In the genomic region with DNA sequence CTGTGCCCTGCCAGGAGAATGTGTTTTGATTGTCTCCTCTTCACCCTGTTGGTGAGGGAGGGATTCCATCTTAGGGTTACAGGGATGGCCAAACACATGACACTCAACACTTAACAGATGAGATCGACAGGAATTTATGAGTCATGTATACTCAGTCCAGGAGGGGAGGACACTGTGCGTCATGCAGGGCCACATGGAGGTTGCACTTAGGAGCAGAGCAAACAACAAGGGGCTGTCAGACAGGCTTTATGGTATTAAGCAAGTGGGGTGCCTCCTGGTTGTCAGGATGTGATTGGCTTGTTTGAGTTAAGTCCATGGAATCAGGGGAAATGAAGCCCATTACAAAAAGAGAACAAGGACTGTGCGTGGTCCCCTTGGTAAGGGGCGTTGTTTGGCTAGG, we compare ENCODE assay signal across 15 cellular contexts. TPM values are rescaled to one million over a fixed set of nuclear protein-coding genes. Genes with fewer than 3 reads are reported as not detected.
DNase-seq lines count a peak whose midpoint lies in the region; ATAC-seq and TF ChIP-seq lines count a peak whose summit lies in the region.
"Had no signal": no experiment of that assay in that cellular context is flagged by ENCODE, and none has a peak within 500 bp of the region (broad histone marks: within the 10 kb centered on the region; RNA-seq: fewer than 3 reads in every experiment).

No MANE protein-coding gene starts in this region.

- no peaks in the 10 kb centered on the region for H3K27me3 ChIP-seq in uterus

- H3K9me3 ChIP-seq in uterus, result no peaks in the 10 kb centered on the region

- H3K36me3 ChIP-seq in uterus, result no peaks in the 10 kb centered on the region

- H3K4me1 ChIP-seq in uterus, result no peaks in the 10 kb centered on the region

- intact Hi-C loops in uterus (cut with DNase I; ENCODE audit: low total_unique reads) (no loop called here), Right ventricle myocardium superior (cut with DNase I) (no loop called here)

- H3K27ac ChIP-seq in uterus, result no peak overlapping the region

- H3K4me3 Mint-ChIP-seq in activated T-cell treated with anti-CD3 and anti-CD28 coated beads, Interleukin-2, amount 50 U/mL, for 72 hours, result no peak overlapping the region
- no peak overlapping the region for H3K4me3 Mint-ChIP-seq in activated T-cell treated with anti-CD3 and anti-CD28 coated beads, Interleukin-2, amount 50 U/mL, for 24 hours
- H3K4me3 Mint-ChIP-seq in stimulated activated effector memory CD8-positive, alpha-beta T cell treated with anti-CD3 and anti-CD28 coated beads, Interleukin-12 subunit alpha, Interleukin-12 subunit beta, amount 100 ng/mL, for 72 hours, result no peak overlapping the region

- TF ChIP-seq CTCF in epithelial cell of esophagus (IDR thresholded peaks at IDR 0.05; ENCODE audit: insufficient read depth, low read depth, low read length, missing control alignments), result no peak
- TF ChIP-seq CTCF in uterus (IDR thresholded peaks at IDR 0.05), result no peak

- peak; percentile 4 to 5 for DNase-seq in activated T-cell treated with anti-CD3 and anti-CD28 coated beads, Interleukin-2, amount 50 U/mL, for 72 hours
- no peak for DNase-seq in activated T-cell treated with anti-CD3 and anti-CD28 coated beads, Interleukin-2, amount 50 U/mL, for 24 hours
- DNase-seq in MV-4-11 (lab: John Stamatoyannopoulos, UW) (peak; percentile 55), epithelial cell of esophagus (ENCODE audit: low read depth) (peak; percentile 91), uterus (no peak), Right ventricle myocardium superior (no peak)
- DNase-seq in stimulated activated effector memory CD8-positive, alpha-beta T cell treated with anti-CD3 and anti-CD28 coated beads, Interleukin-12 subunit alpha, Interleukin-12 subunit beta, amount 100 ng/mL, for 72 hours (ENCODE audit: low spot score in 2 of 2), result no peak
- DNase-seq: DMS79 treated with DMSO at 0.1 percent for 48 hours; effector memory CD4-positive, alpha-beta T cell; hippocampal formation; KG1; NCI-H2107; occipital lobe; stimulated activated CD4-positive, alpha-beta T cell treated with anti-CD3 and anti-CD28 coated beads, Interleukin-12 subunit alpha, Interleukin-12 subunit beta, amount 100 ng/mL, for 4 hours had no signal

- no peak for TF ChIP-seq POLR2A in uterus (IDR thresholded peaks at IDR 0.05)

- H3K4me3 ChIP-seq in epithelial cell of esophagus (ENCODE audit: low read length) (no peak overlapping the region), uterus (no peak overlapping the region)

- no peak overlapping the region for H3K27ac Mint-ChIP-seq in activated T-cell treated with anti-CD3 and anti-CD28 coated beads, Interleukin-2, amount 50 U/mL, for 72 hours
- no peak overlapping the region for H3K27ac Mint-ChIP-seq in activated T-cell treated with anti-CD3 and anti-CD28 coated beads, Interleukin-2, amount 50 U/mL, for 24 hours
- peak overlapping the region; percentile 81 for H3K27ac Mint-ChIP-seq in stimulated activated effector memory CD8-positive, alpha-beta T cell treated with anti-CD3 and anti-CD28 coated beads, Interleukin-12 subunit alpha, Interleukin-12 subunit beta, amount 100 ng/mL, for 72 hours

- peaks cover 15% of the 10 kb centered on the region for H3K4me1 Mint-ChIP-seq in activated T-cell treated with anti-CD3 and anti-CD28 coated beads, Interleukin-2, amount 50 U/mL, for 72 hours (ENCODE audit: low read depth)
- H3K4me1 Mint-ChIP-seq in activated T-cell treated with anti-CD3 and anti-CD28 coated beads, Interleukin-2, amount 50 U/mL, for 24 hours (ENCODE audit: low read depth), result peaks cover 26% of the 10 kb centered on the region
- H3K4me1 Mint-ChIP-seq in stimulated activated effector memory CD8-positive, alpha-beta T cell treated with anti-CD3 and anti-CD28 coated beads, Interleukin-12 subunit alpha, Interleukin-12 subunit beta, amount 100 ng/mL, for 72 hours, result peaks cover 32% of the 10 kb centered on the region

- no peaks in the 10 kb centered on the region for H3K27me3 Mint-ChIP-seq in activated T-cell treated with anti-CD3 and anti-CD28 coated beads, Interleukin-2, amount 50 U/mL, for 72 hours (ENCODE audit: low read depth)
- H3K27me3 Mint-ChIP-seq in activated T-cell treated with anti-CD3 and anti-CD28 coated beads, Interleukin-2, amount 50 U/mL, for 24 hours, result no peaks in the 10 kb centered on the region

- no peaks in the 10 kb centered on the region for H3K9me3 Mint-ChIP-seq in activated T-cell treated with anti-CD3 and anti-CD28 coated beads, Interleukin-2, amount 50 U/mL, for 72 hours
- no peaks in the 10 kb centered on the region for H3K9me3 Mint-ChIP-seq in activated T-cell treated with anti-CD3 and anti-CD28 coated beads, Interleukin-2, amount 50 U/mL, for 24 hours
- no peaks in the 10 kb centered on the region for H3K9me3 Mint-ChIP-seq in stimulated activated effector memory CD8-positive, alpha-beta T cell treated with anti-CD3 and anti-CD28 coated beads, Interleukin-12 subunit alpha, Interleukin-12 subunit beta, amount 100 ng/mL, for 72 hours

- peak; percentile 55 to 72 for ATAC-seq in activated T-cell treated with anti-CD3 and anti-CD28 coated beads, Interleukin-2, amount 50 U/mL, for 72 hours (replicated peaks in 1 of 2)
- ATAC-seq in stimulated activated effector memory CD8-positive, alpha-beta T cell treated with anti-CD3 and anti-CD28 coated beads, Interleukin-12 subunit alpha, Interleukin-12 subunit beta, amount 100 ng/mL, for 72 hours, result peak; percentile 80
- ATAC-seq in HG02938 (IDR thresholded peaks at IDR 0.05; ENCODE audit: unreplicated experiment), result no peak
- no peak for ATAC-seq in Right ventricle myocardium superior (ENCODE audit: poor library complexity)

- no peaks in the 10 kb centered on the region for H3K36me3 Mint-ChIP-seq in activated T-cell treated with anti-CD3 and anti-CD28 coated beads, Interleukin-2, amount 50 U/mL, for 72 hours (ENCODE audit: insufficient read depth in 2 of 2)
- H3K36me3 Mint-ChIP-seq in activated T-cell treated with anti-CD3 and anti-CD28 coated beads, Interleukin-2, amount 50 U/mL, for 24 hours (ENCODE audit: low read depth), result peaks cover 2% of the 10 kb centered on the region
- peaks cover 44% of the 10 kb centered on the region for H3K36me3 Mint-ChIP-seq in stimulated activated effector memory CD8-positive, alpha-beta T cell treated with anti-CD3 and anti-CD28 coated beads, Interleukin-12 subunit alpha, Interleukin-12 subunit beta, amount 100 ng/mL, for 72 hours

RNA-seq across cellular contexts. Expression of a gene that starts 26.9 kb away (rescaled TPM):
- total RNA-seq in activated T-cell treated with anti-CD3 and anti-CD28 coated beads, Interleukin-2, amount 50 U/mL, for 72 hours, result 1 to 10 TPM; 1.9 to 7.1 TPM
- 1 to 10 TPM in 2 of 4 donors, under 1 TPM in 1, not detected in 1; 0.55 to 2.6 (median 1.2) TPM for total RNA-seq in uterus
- total RNA-seq in Right ventricle myocardium superior, result 0.78 TPM

Comparison
In these comparisons a context has a peak if more than half of its experiments do, and no peak if none do; other contexts are left out.
1. DNase-seq: peak in activated T-cell treated with anti-CD3 and anti-CD28 coated beads, Interleukin-2, amount 50 U/mL, for 72 hours (2 of 2), MV-4-11 (single experiment) and epithelial cell of esophagus (single experiment); none in activated T-cell treated with anti-CD3 and anti-CD28 coated beads, Interleukin-2, amount 50 U/mL, for 24 hours (single experiment), stimulated activated effector memory CD8-positive, alpha-beta T cell treated with anti-CD3 and anti-CD28 coated beads, Interleukin-12 subunit alpha, Interleukin-12 subunit beta, amount 100 ng/mL, for 72 hours (0 of 2), uterus (0 of 2) and Right ventricle myocardium superior (single experiment).
2. ATAC-seq: peak in activated T-cell treated with anti-CD3 and anti-CD28 coated beads, Interleukin-2, amount 50 U/mL, for 72 hours (2 of 2) and stimulated activated effector memory CD8-positive, alpha-beta T cell treated with anti-CD3 and anti-CD28 coated beads, Interleukin-12 subunit alpha, Interleukin-12 subunit beta, amount 100 ng/mL, for 72 hours (single experiment); none in HG02938 (single experiment) and Right ventricle myocardium superior (single experiment).